ENCODE assay signal across 43 cellular contexts in genomic region chr12:6404390-6404789, GRCh38. TPM values are rescaled to one million over a fixed set of nuclear protein-coding genes. Genes with fewer than 3 reads are reported as not detected.
"Had no signal": no experiment of that assay in that cellular context is flagged by ENCODE, and none has a peak within 500 bp of the region (broad histone marks: within the 10 kb centered on the region; RNA-seq: fewer than 3 reads in every experiment).

No MANE protein-coding gene starts in this region.

- H3K4me1 Mint-ChIP-seq: activated naive CD4-positive, alpha-beta T cell treated with anti-CD3 and anti-CD28 coated beads, Interleukin-2, amount 10 ng/mL, durations not matched to agents 7 days and 5 days; activated naive CD4-positive, alpha-beta T cell treated with anti-CD3 and anti-CD28 coated beads, Interleukin-2, amount 50 U/mL, for 24 hours; activated naive CD8-positive, alpha-beta T cell treated with anti-CD3 and anti-CD28 coated beads for 36 hours; activated naive CD8-positive, alpha-beta T cell treated with anti-CD3 and anti-CD28 coated beads, Interleukin-2, amount 50 U/mL, for 24 hours; activated T-helper 17 cell treated with anti-CD3 and anti-CD28 coated beads, Interleukin-2, amount 50 U/mL, for 72 hours; brain; central memory CD8-positive, alpha-beta T cell had no signal

- H3K9me3 ChIP-seq: adrenal gland, ascending aorta, body of pancreas, breast epithelium had no signal

- H3K36me3 ChIP-seq: adrenal gland, ascending aorta, brain microvascular endothelial cell, breast epithelium, cardiac muscle cell had no signal

- H3K27ac Mint-ChIP-seq: activated naive CD4-positive, alpha-beta T cell treated with anti-CD3 and anti-CD28 coated beads for 36 hours; activated naive CD4-positive, alpha-beta T cell treated with anti-CD3 and anti-CD28 coated beads, Interleukin-2, amount 10 ng/mL, durations not matched to agents 7 days and 5 days; activated naive CD4-positive, alpha-beta T cell treated with anti-CD3 and anti-CD28 coated beads, Interleukin-2, amount 50 U/mL, for 24 hours; activated naive CD4-positive, alpha-beta T cell treated with anti-CD3 and anti-CD28 coated beads, Interleukin-2, amount 50 U/mL, for 72 hours; activated naive CD8-positive, alpha-beta T cell; activated naive CD8-positive, alpha-beta T cell treated with anti-CD3 and anti-CD28 coated beads for 36 hours; activated naive CD8-positive, alpha-beta T cell treated with anti-CD3 and anti-CD28 coated beads, Interleukin-2, amount 10 ng/mL, durations not matched to agents 7 days and 5 days; activated naive CD8-positive, alpha-beta T cell treated with anti-CD3 and anti-CD28 coated beads, Interleukin-2, amount 50 U/mL, for 24 hours; activated T-cell treated with anti-CD3 and anti-CD28 coated beads, Interleukin-2, amount 50 U/mL, for 24 hours; activated T-cell treated with anti-CD3 and anti-CD28 coated beads, Interleukin-2, amount 50 U/mL, for 72 hours; activated T-helper 1 cell treated with anti-CD3 and anti-CD28 coated beads, Interleukin-12 subunit alpha, Interleukin-12 subunit beta, Interleukin-2, Interleukin-4 antibody, amounts not matched to agents 30 ng/mL and 10 ng/mL and 1 ng/mL, durations not matched to agents 14 hours and 24 hours and 36 hours; activated T-helper 17 cell treated with anti-CD3 and anti-CD28 coated beads, Interleukin-2, amount 50 U/mL, for 72 hours; activated T-helper 2 cell treated with anti-CD3 and anti-CD28 coated beads, Interferon-gamma antibody, Interleukin-2, Interleukin-4, amounts not matched to agents 10 μg/mL and 5 μg/mL and 100 μg/mL, durations not matched to agents 14 hours and 24 hours and 36 hours; brain had no signal

- H3K27ac ChIP-seq: adrenal gland, ascending aorta, body of pancreas, brain microvascular endothelial cell, breast epithelium, cardiac muscle cell had no signal

- ATAC-seq: activated naive CD8-positive, alpha-beta T cell treated with anti-CD3 and anti-CD28 coated beads, Interleukin-2, amount 50 U/mL, for 24 hours; activated T-cell treated with anti-CD3 and anti-CD28 coated beads, Interleukin-2, amount 50 U/mL, for 4 hours; activated T-cell treated with anti-CD3 and anti-CD28 coated beads, Interleukin-2, amount 50 U/mL, for 72 hours; activated T-helper 17 cell treated with anti-CD3 and anti-CD28 coated beads, Interleukin-2, amount 50 U/mL, for 72 hours; body of pancreas had no signal

- H3K27me3 Mint-ChIP-seq: activated naive CD4-positive, alpha-beta T cell treated with anti-CD3 and anti-CD28 coated beads, Interleukin-2, amount 50 U/mL, for 24 hours; activated naive CD8-positive, alpha-beta T cell; activated naive CD8-positive, alpha-beta T cell treated with anti-CD3 and anti-CD28 coated beads, Interleukin-2, amount 50 U/mL, for 24 hours; activated T-cell treated with anti-CD3 and anti-CD28 coated beads, Interleukin-2, amount 50 U/mL, for 24 hours; activated T-helper 17 cell treated with anti-CD3 and anti-CD28 coated beads, Interleukin-2, amount 50 U/mL, for 72 hours; central memory CD8-positive, alpha-beta T cell had no signal

- H3K27me3 ChIP-seq: adrenal gland, ascending aorta, body of pancreas, brain microvascular endothelial cell, breast epithelium, cardiac muscle cell had no signal

- H3K4me3 ChIP-seq: adrenal gland, ascending aorta, body of pancreas, breast epithelium, cardiac muscle cell had no signal

- DNase-seq: activated effector memory CD4-positive, alpha-beta T cell treated with anti-CD3 and anti-CD28 coated beads, Interleukin-2, amount 50 U/mL, for 16 hours; activated effector memory CD4-positive, alpha-beta T cell treated with Interleukin-2 at 50 U/mL for 16 hours; activated gamma-delta T cell; activated gamma-delta T cell treated with Interleukin-2 at 50 U/mL for 16 hours; activated naive CD4-positive, alpha-beta T cell; activated naive CD4-positive, alpha-beta T cell treated with anti-CD3 and anti-CD28 coated beads for 36 hours; activated naive CD4-positive, alpha-beta T cell treated with anti-CD3 and anti-CD28 coated beads, Interleukin-2, amount 10 ng/mL, durations not matched to agents 7 days and 5 days; activated naive CD4-positive, alpha-beta T cell treated with anti-CD3 and anti-CD28 coated beads, Interleukin-2, amount 50 U/mL, for 16 hours; activated naive CD4-positive, alpha-beta T cell treated with Interleukin-2 at 50 U/mL for 16 hours; activated naive CD8-positive, alpha-beta T cell treated with anti-CD3 and anti-CD28 coated beads for 36 hours; activated naive CD8-positive, alpha-beta T cell treated with anti-CD3 and anti-CD28 coated beads, Interleukin-2, amount 10 ng/mL, durations not matched to agents 7 days and 5 days; activated naive CD8-positive, alpha-beta T cell treated with anti-CD3 and anti-CD28 coated beads, Interleukin-2, amount 50 U/mL, for 24 hours; activated T-cell treated with anti-CD3 and anti-CD28 coated beads for 4 hours; activated T-cell treated with anti-CD3 and anti-CD28 coated beads, Interleukin-2, amount 50 U/mL, for 1 hour; activated T-cell treated with anti-CD3 and anti-CD28 coated beads, Interleukin-2, amount 50 U/mL, for 24 hours; activated T-cell treated with anti-CD3 and anti-CD28 coated beads, Interleukin-2, amount 50 U/mL, for 4 hours; activated T-cell treated with anti-CD3 and anti-CD28 coated beads, Interleukin-2, amount 50 U/mL, for 48 hours; activated T-cell treated with anti-CD3 and anti-CD28 coated beads, Interleukin-2, amount 50 U/mL, for 72 hours; adrenal gland; amniotic stem cell; amygdala; anterior cingulate cortex; aorta; body of pancreas; brain microvascular endothelial cell; caudate nucleus; central memory CD4-positive, alpha-beta T cell; cerebellar nuclear complex had no signal

- H3K4me1 ChIP-seq: adrenal gland, ascending aorta, body of pancreas, breast epithelium had no signal

- H3K4me3 Mint-ChIP-seq: activated naive CD4-positive, alpha-beta T cell treated with anti-CD3 and anti-CD28 coated beads for 36 hours; activated naive CD4-positive, alpha-beta T cell treated with anti-CD3 and anti-CD28 coated beads, Interleukin-2, amount 10 ng/mL, durations not matched to agents 7 days and 5 days; activated naive CD4-positive, alpha-beta T cell treated with anti-CD3 and anti-CD28 coated beads, Interleukin-2, amount 50 U/mL, for 24 hours; activated naive CD8-positive, alpha-beta T cell; activated naive CD8-positive, alpha-beta T cell treated with anti-CD3 and anti-CD28 coated beads for 36 hours; activated naive CD8-positive, alpha-beta T cell treated with anti-CD3 and anti-CD28 coated beads, Interleukin-2, amount 10 ng/mL, durations not matched to agents 7 days and 5 days; activated naive CD8-positive, alpha-beta T cell treated with anti-CD3 and anti-CD28 coated beads, Interleukin-2, amount 50 U/mL, for 24 hours; activated T-cell treated with anti-CD3 and anti-CD28 coated beads, Interleukin-2, amount 50 U/mL, for 24 hours; activated T-cell treated with anti-CD3 and anti-CD28 coated beads, Interleukin-2, amount 50 U/mL, for 4 hours; activated T-cell treated with anti-CD3 and anti-CD28 coated beads, Interleukin-2, amount 50 U/mL, for 72 hours; activated T-helper 1 cell treated with anti-CD3 and anti-CD28 coated beads, Interleukin-12 subunit alpha, Interleukin-12 subunit beta, Interleukin-2, Interleukin-4 antibody, amounts not matched to agents 30 ng/mL and 10 ng/mL and 1 ng/mL, durations not matched to agents 14 hours and 24 hours and 36 hours; activated T-helper 17 cell treated with anti-CD3 and anti-CD28 coated beads, Interleukin-2, amount 50 U/mL, for 72 hours; brain; central memory CD8-positive, alpha-beta T cell had no signal

- FAIRE-seq: astrocyte, bronchial epithelial cell had no signal

- H3K36me3 Mint-ChIP-seq: activated naive CD4-positive, alpha-beta T cell treated with anti-CD3 and anti-CD28 coated beads, Interleukin-2, amount 10 ng/mL, durations not matched to agents 7 days and 5 days; activated naive CD4-positive, alpha-beta T cell treated with anti-CD3 and anti-CD28 coated beads, Interleukin-2, amount 50 U/mL, for 72 hours; activated naive CD8-positive, alpha-beta T cell; activated naive CD8-positive, alpha-beta T cell treated with anti-CD3 and anti-CD28 coated beads, Interleukin-2, amount 10 ng/mL, durations not matched to agents 7 days and 5 days; brain had no signal

- H3K9me3 Mint-ChIP-seq: activated naive CD4-positive, alpha-beta T cell treated with anti-CD3 and anti-CD28 coated beads for 36 hours; activated naive CD4-positive, alpha-beta T cell treated with anti-CD3 and anti-CD28 coated beads, Interleukin-2, amount 10 ng/mL, durations not matched to agents 7 days and 5 days; activated naive CD4-positive, alpha-beta T cell treated with anti-CD3 and anti-CD28 coated beads, Interleukin-2, amount 50 U/mL, for 24 hours; activated naive CD4-positive, alpha-beta T cell treated with anti-CD3 and anti-CD28 coated beads, Interleukin-2, amount 50 U/mL, for 72 hours; activated naive CD8-positive, alpha-beta T cell treated with anti-CD3 and anti-CD28 coated beads for 36 hours; activated naive CD8-positive, alpha-beta T cell treated with anti-CD3 and anti-CD28 coated beads, Interleukin-2, amount 10 ng/mL, durations not matched to agents 7 days and 5 days; activated naive CD8-positive, alpha-beta T cell treated with anti-CD3 and anti-CD28 coated beads, Interleukin-2, amount 50 U/mL, for 24 hours; activated T-cell treated with anti-CD3 and anti-CD28 coated beads, Interleukin-2, amount 50 U/mL, for 24 hours; activated T-cell treated with anti-CD3 and anti-CD28 coated beads, Interleukin-2, amount 50 U/mL, for 4 hours; activated T-cell treated with anti-CD3 and anti-CD28 coated beads, Interleukin-2, amount 50 U/mL, for 72 hours; activated T-helper 1 cell treated with anti-CD3 and anti-CD28 coated beads, Interleukin-12 subunit alpha, Interleukin-12 subunit beta, Interleukin-2, Interleukin-4 antibody, amounts not matched to agents 30 ng/mL and 10 ng/mL and 1 ng/mL, durations not matched to agents 14 hours and 24 hours and 36 hours; activated T-helper 17 cell treated with anti-CD3 and anti-CD28 coated beads, Interleukin-2, amount 50 U/mL, for 72 hours; activated T-helper 2 cell treated with anti-CD3 and anti-CD28 coated beads, Interferon-gamma antibody, Interleukin-2, Interleukin-4, amounts not matched to agents 10 μg/mL and 5 μg/mL and 100 μg/mL, durations not matched to agents 14 hours and 24 hours and 36 hours; central memory CD8-positive, alpha-beta T cell had no signal

RNA-seq across cellular contexts. Expression of gene SCNN1A, which starts 29.0 kb away (rescaled TPM):
- total RNA-seq: activated T-helper 2 cell treated with anti-CD3 and anti-CD28 coated beads, Interferon-gamma antibody, Interleukin-2, Interleukin-4, amounts not matched to agents 10 μg/mL and 5 μg/mL and 100 μg/mL, durations not matched to agents 14 hours and 24 hours and 36 hours; cerebellum had no signal
- polyA plus RNA-seq: cardiac muscle cell had no signal

RNA-seq across cellular contexts. Expression of gene CD27, which starts 40.4 kb away (rescaled TPM):
- total RNA-seq: ascending aorta, astrocyte, body of pancreas, bronchial epithelial cell, cardiac muscle cell, cardiac septum, cerebellum had no signal
